Comparison of ENCODE assay signal across 8 cellular contexts in the genomic region with DNA sequence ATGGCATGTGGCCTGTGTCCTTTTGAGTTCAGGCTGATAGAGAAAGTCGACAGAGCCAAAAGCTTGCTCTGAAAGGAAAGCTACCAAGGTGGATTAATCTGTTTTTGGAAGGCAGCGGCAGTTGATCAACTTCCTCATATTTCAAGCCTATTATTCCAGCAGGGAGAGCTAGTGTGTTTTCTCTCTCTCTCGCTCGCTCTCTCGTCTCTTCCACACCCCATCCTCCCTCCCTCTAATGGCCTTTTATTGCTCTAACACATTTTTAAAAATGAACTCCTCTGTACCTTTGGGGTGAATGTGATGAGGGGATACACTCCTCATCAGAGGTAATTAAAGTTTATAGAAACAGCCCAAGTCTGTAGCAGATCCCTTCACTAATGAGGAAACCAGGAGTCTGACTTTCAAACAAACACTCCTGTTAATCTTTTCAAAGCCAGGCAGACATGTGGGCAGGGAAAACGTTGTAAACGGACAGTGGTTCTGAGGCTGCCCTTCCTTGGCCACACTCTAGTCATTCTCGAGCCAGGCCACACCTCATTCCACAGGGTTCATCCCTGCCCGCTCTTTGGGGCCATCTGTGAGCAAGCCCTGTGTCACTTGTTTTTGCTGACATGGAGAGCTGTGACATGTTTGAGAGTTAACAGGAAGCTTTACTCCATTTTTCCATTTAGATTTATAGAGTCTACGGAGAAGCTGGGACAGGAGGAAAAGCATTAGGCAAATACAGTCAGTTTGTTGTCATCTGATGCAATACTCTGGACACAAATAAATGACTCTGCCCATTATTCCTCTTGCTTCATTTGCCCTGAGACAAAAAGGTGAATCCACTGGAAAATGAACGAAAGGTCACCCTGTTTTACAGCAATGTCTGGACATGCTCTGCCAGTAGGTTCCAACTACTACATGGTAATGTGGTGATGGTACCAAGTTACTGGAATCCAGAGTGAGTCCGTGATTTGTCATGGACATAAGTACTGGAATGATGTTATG.
DNase-seq lines count a peak whose midpoint lies in the region; ATAC-seq and TF ChIP-seq lines count a peak whose summit lies in the region.

No MANE protein-coding gene starts in this region.

- CTCF ChIA-PET in PC-9 (lab: Charles Lee): interaction anchor here (0.6 to 1.1 kb wide), 3 partner anchors 50 to 1037 kb away, joined by 3 read pairs; no protein-coding TSS in a partner anchor

- H3K36me3 ChIP-seq in PC-9 (ENCODE audit: low read depth) (peaks cover 38% of the 10 kb centered on the region), prostate gland (no peaks in the 10 kb centered on the region), Karpas-422 (ENCODE audit: insufficient read depth, low read length) (peaks cover 4% of the 10 kb centered on the region; the same call in 1 of the 2 replicates)

- H3K79me2 ChIP-seq in PC-9 (ENCODE audit: low read depth) (0 out of 2 replicates have a peak, but pooled peaks cover 14% of the 10 kb centered on the region), Karpas-422 (ENCODE audit: low read length) (no peaks in the 10 kb centered on the region)

- H3K4me1 ChIP-seq in PC-9 (replicated peaks; ENCODE audit: insufficient read depth) (peaks cover 41% of the 10 kb centered on the region), prostate gland (replicated peaks) (no peaks in the 10 kb centered on the region), Karpas-422 (ENCODE audit: low read length) (no peaks in the 10 kb centered on the region)

- no peaks in the 10 kb centered on the region for H3K27me3 ChIP-seq in PC-9 (ENCODE audit: insufficient read depth, low read depth)
- H3K27me3 ChIP-seq in prostate gland (replicated peaks; ENCODE audit: insufficient read depth): no peaks in the 10 kb centered on the region
- no peaks in the 10 kb centered on the region for H3K27me3 ChIP-seq in Karpas-422 (ENCODE audit: low read length)

- DNase-seq in DMS153 treated with DMSO at 0.1 percent for 48 hours (lab: John Stamatoyannopoulos, UW; ENCODE audit: unreplicated experiment) (peak; percentile 78), PC-9 (no peak), fibroblast of mammary gland (ENCODE audit: low read depth) (peak; percentile 95), prostate gland (ENCODE audit: low spot score) (peak; percentile 74), Karpas-422 (no peak), DMS 273 treated with DMSO at 0.1 percent for 48 hours (lab: John Stamatoyannopoulos, UW) (no peak)
- DNase-seq in activated CD4-positive, alpha-beta T cell treated with anti-CD3 and anti-CD28 coated beads for 4 hours: no peak

- H3K9me3 ChIP-seq in PC-9 (ENCODE audit: insufficient read depth, low read depth): no peaks in the 10 kb centered on the region
- H3K9me3 ChIP-seq in prostate gland: no peaks in the 10 kb centered on the region
- no peaks in the 10 kb centered on the region for H3K9me3 ChIP-seq in Karpas-422 (ENCODE audit: low read length)

- H3K4me2 ChIP-seq in PC-9 (no peak overlapping the region), Karpas-422 (ENCODE audit: low read depth, low read length, poor library complexity, severe bottlenecking) (no peak overlapping the region)

- 19% methylated on average over 12 of the region's 12 CpGs for WGBS in prostate gland

- no peaks in the 10 kb centered on the region for H4K20me1 ChIP-seq in PC-9 (ENCODE audit: insufficient read depth)
- H4K20me1 ChIP-seq in Karpas-422 (ENCODE audit: insufficient read depth, low read depth, low read length): no peaks in the 10 kb centered on the region

- peaks cover 43% of the 10 kb centered on the region for H3F3A ChIP-seq in PC-9 (ENCODE audit: insufficient read depth, low read depth)

- no peak overlapping the region for H3K9ac ChIP-seq in Karpas-422 (ENCODE audit: low read length)

- intact Hi-C loops in PC-9 (cut with micrococcal nuclease; ENCODE audit: unreplicated experiment): no loop called here
- intact Hi-C loops in prostate gland (cut with DNase I): loop anchor here (5.0 kb wide), 1 partner anchor 92 kb away; no protein-coding TSS in a partner anchor

- ATAC-seq in activated CD4-positive, CD25-positive, alpha-beta regulatory T cell treated with anti-CD3 and anti-CD28 coated beads, Interleukin-2, amount 50 U/mL, for 24 hours: no peak

- TF ChIP-seq CTCF in PC-9 (conservative IDR thresholded peaks at IDR 0.05) (no peak), fibroblast of mammary gland (conservative IDR thresholded peaks at IDR 0.05; ENCODE audit: control insufficient read depth, insufficient read depth, low read depth, low read length) (peak; percentile 19), prostate gland (IDR thresholded peaks at IDR 0.05) (peak in 2 of 4 experiments; percentile 19 to 34)

- no peak for TF ChIP-seq POLR2A in prostate gland (IDR thresholded peaks at IDR 0.05)

- BruUV-seq in PC-9 (replicated peaks; lab: Mats Ljungman, UMichigan): TSS peak; percentile 6

- POLR2A ChIA-PET in PC-9 (lab: Charles Lee; ENCODE audit: unreplicated experiment): interaction anchor here (0.6 kb wide), 1 partner anchor 461 kb away, joined by 6 read pairs; no protein-coding TSS in a partner anchor

- H2AFZ ChIP-seq in PC-9 (no peak overlapping the region), Karpas-422 (ENCODE audit: low read length) (no peak overlapping the region)

- H3K27ac ChIP-seq in PC-9 (peak overlapping the region; percentile 77), prostate gland (peak overlapping the region; percentile 75 to 78), Karpas-422 (ENCODE audit: low read length) (no peak overlapping the region)

- H3K9me2 ChIP-seq in PC-9 (ENCODE audit: insufficient read depth) (no peaks in the 10 kb centered on the region), Karpas-422 (replicated peaks; ENCODE audit: insufficient read depth, low read length) (no peaks in the 10 kb centered on the region)

- H3K4me3 ChIP-seq in PC-9 (no peak overlapping the region), fibroblast of mammary gland (ENCODE audit: control insufficient read depth, low read depth, low read length) (no peak overlapping the region), prostate gland (no peak overlapping the region), Karpas-422 (ENCODE audit: low read length) (no peak overlapping the region)

Comparison
In these comparisons a context has a peak if more than half of its experiments do, and no peak if none do; other contexts are left out.
1. DNase-seq: peak in DMS153 treated with DMSO at 0.1 percent for 48 hours (single experiment), fibroblast of mammary gland (single experiment) and prostate gland (single experiment); none in PC-9 (0 of 2), Karpas-422 (single experiment), DMS 273 treated with DMSO at 0.1 percent for 48 hours (single experiment) and activated CD4-positive, alpha-beta T cell treated with anti-CD3 and anti-CD28 coated beads for 4 hours (0 of 2).